In the genomic region with DNA sequence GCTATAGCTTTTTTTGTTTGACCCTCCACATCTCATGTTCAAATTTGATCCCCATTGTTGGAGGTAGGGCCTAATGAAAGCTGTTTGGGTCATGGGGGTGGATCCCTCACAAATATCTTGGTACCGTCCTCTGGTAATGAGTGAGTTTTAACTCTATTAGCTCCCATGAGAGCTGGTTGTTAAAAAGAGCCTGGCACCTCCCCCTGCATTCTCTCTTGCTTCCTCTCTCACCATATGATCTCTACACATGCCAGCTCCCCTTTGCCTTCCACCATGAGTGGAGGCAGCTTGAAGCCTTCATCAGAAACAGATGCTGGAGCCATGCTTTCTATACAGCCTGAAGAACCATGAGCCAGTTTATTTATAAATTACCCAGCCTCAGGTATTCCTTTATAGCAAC, we compare ENCODE assay signal across 19 cellular contexts.
"Had no signal": no experiment of that assay in that cellular context is flagged by ENCODE, and none has a peak within 500 bp of the region (broad histone marks: within the 10 kb centered on the region; RNA-seq: fewer than 3 reads in every experiment).

No MANE protein-coding gene starts in this region.

- H3K36me3 ChIP-seq: WERI-Rb-1 had no signal

- DNase-seq: activated CD4-positive, alpha-beta memory T cell treated with anti-CD3 and anti-CD28 coated beads, Interleukin-2, amount 10 ng/mL, durations not matched to agents 7 days and 5 days; activated CD4-positive, alpha-beta T cell treated with anti-CD3 and anti-CD28 coated beads for 36 hours; activated CD4-positive, alpha-beta T cell treated with anti-CD3 and anti-CD28 coated beads, Interleukin-2, amount 50 U/mL, for 1 hour; activated gamma-delta T cell; activated naive CD4-positive, alpha-beta T cell treated with anti-CD3 and anti-CD28 coated beads for 36 hours; activated T-cell treated with anti-CD3 and anti-CD28 coated beads for 4 hours; activated T-cell treated with anti-CD3 and anti-CD28 coated beads, Interleukin-2, amount 50 U/mL, for 48 hours; amygdala; Kasumi-1; KBM-7; NCI-H1048; NCI-H146; NCI-H187 treated with DMSO at 0.1 percent for 48 hours; NCI-H345; NCI-H510A; NCI-H526 treated with DMSO at 0.1 percent for 48 hours; SIG-M5; T-helper 1 cell; WERI-Rb-1 had no signal
